In the genomic region with DNA sequence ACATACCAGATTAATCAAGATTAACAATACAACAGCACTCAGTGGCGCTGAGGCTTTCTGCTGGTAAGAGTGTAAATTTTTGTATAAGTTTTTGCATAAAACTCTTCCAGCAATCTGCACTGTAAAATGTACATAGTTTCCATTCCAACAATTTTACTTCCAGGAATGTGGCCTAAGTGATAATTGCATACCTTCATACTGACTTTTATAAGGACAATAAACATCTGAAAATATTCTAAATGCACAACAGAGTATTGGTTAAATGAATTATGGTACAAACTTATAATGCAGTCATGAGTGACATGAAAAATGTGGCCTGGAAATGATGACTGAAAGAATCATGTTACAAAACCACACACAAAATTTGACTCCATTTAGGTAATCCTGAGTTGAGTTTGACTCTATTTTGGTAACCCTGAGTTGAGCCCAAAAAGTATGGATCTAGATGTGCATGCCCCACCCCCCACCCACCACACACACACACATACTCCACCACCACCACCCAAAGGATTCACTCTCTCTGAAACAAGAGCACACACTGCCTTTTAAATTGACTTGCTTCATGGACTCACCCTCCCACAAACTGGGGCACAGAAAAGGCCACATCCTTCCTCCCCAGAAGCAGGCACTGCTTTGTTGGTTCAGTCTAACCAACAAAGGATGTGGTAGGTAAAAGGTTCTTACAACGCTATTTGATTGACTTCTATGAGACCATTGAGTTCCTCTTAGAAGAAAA, we compare ENCODE assay signal across 8 cellular contexts.
DNase-seq lines count a peak whose midpoint lies in the region; ATAC-seq and TF ChIP-seq lines count a peak whose summit lies in the region.

No MANE protein-coding gene starts in this region.

- intact Hi-C loops in right lobe of liver (cut with DNase I) = no loop called here

- no peak for TF ChIP-seq CTCF in right lobe of liver (IDR thresholded peaks at IDR 0.05)

- H3K9me3 ChIP-seq in right lobe of liver = no peaks in the 10 kb centered on the region

- H3K27ac ChIP-seq in right lobe of liver = no peak overlapping the region

- H3K27me3 ChIP-seq in right lobe of liver = no peaks in the 10 kb centered on the region

- no peaks in the 10 kb centered on the region for H3K36me3 ChIP-seq in right lobe of liver

- H3K4me1 ChIP-seq in right lobe of liver = peaks cover 0 to 37% (median 13%) of the 10 kb centered on the region in 4 donors

- TF ChIP-seq POLR2A in right lobe of liver (IDR thresholded peaks at IDR 0.05) = no peak

- H3K4me3 ChIP-seq in right lobe of liver = no peak overlapping the region

- DNase-seq in T-helper 9 cell (peak; percentile 36), cerebellar cortex (ENCODE audit: low spot score) (peak; percentile 76), right lobe of liver (no peak), HK-2 (ENCODE audit: unreplicated experiment) (no peak), T1000 (lab: John Stamatoyannopoulos, UW) (no peak)
- peak; percentile 15 to 39 (median 38) for DNase-seq in stimulated activated CD4-positive, alpha-beta T cell treated with anti-CD3 and anti-CD28 coated beads, TNF-alpha, amount 100 ng/mL, for 1 hour (ENCODE audit: low read depth in 3 of 3, low spot score in 1 of 3)

- 75% methylated on average over 2 of the region's 2 CpGs for WGBS in right lobe of liver (ENCODE audit: insufficient coverage, low coverage, low lambda C conversion rate, missing lambda C conversion rate)

- peak; percentile 24 for ATAC-seq in GM18520 (IDR thresholded peaks at IDR 0.05; ENCODE audit: unreplicated experiment)
- peak; percentile 35 for ATAC-seq in HG03097 (IDR thresholded peaks at IDR 0.05; ENCODE audit: low FRiP score, unreplicated experiment)
- ATAC-seq in right lobe of liver = no peak

Comparison
In these comparisons a context has a peak if more than half of its experiments do, and no peak if none do; other contexts are left out.
1. ATAC-seq: peak in GM18520 (single experiment) and HG03097 (single experiment); none in right lobe of liver (0 of 4).
2. DNase-seq: peak in T-helper 9 cell (single experiment), cerebellar cortex (single experiment) and stimulated activated CD4-positive, alpha-beta T cell treated with anti-CD3 and anti-CD28 coated beads, TNF-alpha, amount 100 ng/mL, for 1 hour (3 of 3); none in right lobe of liver (0 of 3), HK-2 (single experiment) and T1000 (single experiment).